ENCODE assay signal across 1 cellular context in the genomic region with DNA sequence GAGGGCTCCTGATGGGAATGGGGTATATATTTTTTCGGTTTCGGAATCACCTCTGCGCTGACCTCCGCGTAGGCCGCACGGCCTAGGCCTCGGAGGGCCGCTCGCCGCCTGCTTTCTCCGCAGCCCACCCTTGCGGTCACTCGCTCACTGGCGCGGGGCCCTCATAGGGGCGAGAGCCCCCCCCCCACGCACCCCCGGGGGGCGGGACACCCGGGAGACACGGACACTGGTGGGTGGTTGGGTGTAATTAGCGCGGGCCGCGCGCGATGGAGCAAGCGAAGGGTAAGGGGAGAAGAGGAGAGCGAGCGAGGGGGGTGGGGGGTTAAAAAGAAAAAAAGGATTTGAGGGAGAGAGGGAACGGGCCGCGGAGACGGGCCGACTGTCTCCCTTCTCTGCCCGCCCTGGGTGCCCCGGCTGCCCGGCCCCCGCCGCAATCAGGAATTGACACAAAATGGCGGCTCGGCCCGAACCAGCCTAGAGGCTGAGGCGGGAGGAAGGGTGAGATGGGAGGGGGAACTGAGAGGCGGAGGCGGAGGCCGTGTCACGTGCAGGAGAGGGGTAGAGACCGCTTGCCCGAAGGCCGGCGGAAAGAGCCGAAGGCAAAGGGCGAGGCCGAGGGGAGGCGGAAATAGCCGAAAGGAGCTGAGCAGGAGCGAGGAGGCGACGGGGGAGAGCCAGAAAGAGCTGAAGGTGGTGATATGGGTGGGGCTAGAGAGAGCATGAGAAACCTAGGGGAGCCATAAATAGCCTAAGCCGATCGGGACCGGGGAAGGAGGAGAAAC.
A peak's percentile ranks its signal among the peaks of the same experiment; 100 is the strongest.
TF ChIP-seq lines count a peak whose summit lies in the region.

No MANE protein-coding gene starts in this region.

TF ChIP-seq in K562, 482 proteins besides CTCF, POLR2A, EP300 and RAD21 (continued from another document and continues in another):
- no peak for TF ChIP-seq PRPF4 (IDR thresholded peaks at IDR 0.05; ENCODE audit: insufficient read depth, low read depth, low read length, poor library complexity, severe bottlenecking)
- TF ChIP-seq HCFC1 (IDR thresholded peaks at IDR 0.05; ENCODE audit: low read depth, low read length), result no peak
- peak; percentile 59 for TF ChIP-seq CCNT2 (IDR thresholded peaks at IDR 0.05; ENCODE audit: borderline replicate concordance, extremely low read depth, insufficient read length, low read depth, low read length)
- TF ChIP-seq ZNF134 (CRISPR knock-in tag; conservative IDR thresholded peaks at IDR 0.05), result 0 out of 2 replicates have a peak, but pooled peaks have one; percentile 13
- TF ChIP-seq FOXA1 (IDR thresholded peaks at IDR 0.05; ENCODE audit: borderline replicate concordance), result no peak
- no peak for TF ChIP-seq ZNF717 (CRISPR knock-in tag; IDR thresholded peaks at IDR 0.05)
- TF ChIP-seq SMARCE1 (IDR thresholded peaks at IDR 0.05), result peak; percentile 14; the same call in 1 of the 2 replicates
- no peak for TF ChIP-seq ZBED1 (IDR thresholded peaks at IDR 0.05)
- no peak for TF ChIP-seq ZNF274 (IDR thresholded peaks at IDR 0.05; ENCODE audit: borderline replicate concordance, low read depth, low read length)
- TF ChIP-seq, protein P1, sequence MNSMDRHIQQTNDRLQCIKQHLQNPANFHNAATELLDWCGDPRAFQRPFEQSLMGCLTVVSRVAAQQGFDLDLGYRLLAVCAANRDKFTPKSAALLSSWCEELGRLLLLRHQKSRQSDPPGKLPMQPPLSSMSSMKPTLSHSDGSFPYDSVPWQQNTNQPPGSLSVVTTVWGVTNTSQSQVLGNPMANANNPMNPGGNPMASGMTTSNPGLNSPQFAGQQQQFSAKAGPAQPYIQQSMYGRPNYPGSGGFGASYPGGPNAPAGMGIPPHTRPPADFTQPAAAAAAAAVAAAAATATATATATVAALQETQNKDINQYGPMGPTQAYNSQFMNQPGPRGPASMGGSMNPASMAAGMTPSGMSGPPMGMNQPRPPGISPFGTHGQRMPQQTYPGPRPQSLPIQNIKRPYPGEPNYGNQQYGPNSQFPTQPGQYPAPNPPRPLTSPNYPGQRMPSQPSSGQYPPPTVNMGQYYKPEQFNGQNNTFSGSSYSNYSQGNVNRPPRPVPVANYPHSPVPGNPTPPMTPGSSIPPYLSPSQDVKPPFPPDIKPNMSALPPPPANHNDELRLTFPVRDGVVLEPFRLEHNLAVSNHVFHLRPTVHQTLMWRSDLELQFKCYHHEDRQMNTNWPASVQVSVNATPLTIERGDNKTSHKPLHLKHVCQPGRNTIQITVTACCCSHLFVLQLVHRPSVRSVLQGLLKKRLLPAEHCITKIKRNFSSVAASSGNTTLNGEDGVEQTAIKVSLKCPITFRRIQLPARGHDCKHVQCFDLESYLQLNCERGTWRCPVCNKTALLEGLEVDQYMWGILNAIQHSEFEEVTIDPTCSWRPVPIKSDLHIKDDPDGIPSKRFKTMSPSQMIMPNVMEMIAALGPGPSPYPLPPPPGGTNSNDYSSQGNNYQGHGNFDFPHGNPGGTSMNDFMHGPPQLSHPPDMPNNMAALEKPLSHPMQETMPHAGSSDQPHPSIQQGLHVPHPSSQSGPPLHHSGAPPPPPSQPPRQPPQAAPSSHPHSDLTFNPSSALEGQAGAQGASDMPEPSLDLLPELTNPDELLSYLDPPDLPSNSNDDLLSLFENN (IDR thresholded peaks at IDR 0.05; ENCODE audit: low read depth in 2 of 2, low read length in 2 of 2), result 0 out of 4 replicates have a peak, but pooled peaks of 1 of the 2 experiments have one; percentile 15
- peak; percentile 90 for TF ChIP-seq BRD9 (IDR thresholded peaks at IDR 0.05; ENCODE audit: low read depth, partially characterized antibody)
- TF ChIP-seq, protein P2, sequence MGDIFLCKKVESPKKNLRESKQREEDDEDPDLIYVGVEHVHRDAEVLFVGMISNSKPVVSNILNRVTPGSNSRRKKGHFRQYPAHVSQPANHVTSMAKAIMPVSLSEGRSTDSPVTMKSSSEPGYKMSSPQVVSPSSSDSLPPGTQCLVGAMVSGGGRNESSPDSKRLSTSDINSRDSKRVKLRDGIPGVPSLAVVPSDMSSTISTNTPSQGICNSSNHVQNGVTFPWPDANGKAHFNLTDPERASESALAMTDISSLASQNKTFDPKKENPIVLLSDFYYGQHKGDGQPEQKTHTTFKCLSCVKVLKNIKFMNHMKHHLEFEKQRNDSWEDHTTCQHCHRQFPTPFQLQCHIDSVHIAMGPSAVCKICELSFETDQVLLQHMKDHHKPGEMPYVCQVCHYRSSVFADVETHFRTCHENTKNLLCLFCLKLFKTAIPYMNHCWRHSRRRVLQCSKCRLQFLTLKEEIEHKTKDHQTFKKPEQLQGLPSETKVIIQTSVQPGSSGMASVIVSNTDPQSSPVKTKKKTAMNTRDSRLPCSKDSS (IDR thresholded peaks at IDR 0.05; ENCODE audit: low read depth, partially characterized antibody), result no peak
- TF ChIP-seq AFF1 (IDR thresholded peaks at IDR 0.05; ENCODE audit: low read depth in 1 of 2, partially characterized antibody in 2 of 2), result peak in 1 of 2 experiments; percentile 12
- TF ChIP-seq MNT (conservative IDR thresholded peaks at IDR 0.05), result peak; percentile 80 to 83
- TF ChIP-seq NCOA1 (IDR thresholded peaks at IDR 0.05; ENCODE audit: low read depth), result no peak
- no peak for TF ChIP-seq NCOA4 (IDR thresholded peaks at IDR 0.05; ENCODE audit: partially characterized antibody)
- TF ChIP-seq PURB (CRISPR knock-in tag; IDR thresholded peaks at IDR 0.05; ENCODE audit: low read depth), result no peak
- TF ChIP-seq, protein P3, sequence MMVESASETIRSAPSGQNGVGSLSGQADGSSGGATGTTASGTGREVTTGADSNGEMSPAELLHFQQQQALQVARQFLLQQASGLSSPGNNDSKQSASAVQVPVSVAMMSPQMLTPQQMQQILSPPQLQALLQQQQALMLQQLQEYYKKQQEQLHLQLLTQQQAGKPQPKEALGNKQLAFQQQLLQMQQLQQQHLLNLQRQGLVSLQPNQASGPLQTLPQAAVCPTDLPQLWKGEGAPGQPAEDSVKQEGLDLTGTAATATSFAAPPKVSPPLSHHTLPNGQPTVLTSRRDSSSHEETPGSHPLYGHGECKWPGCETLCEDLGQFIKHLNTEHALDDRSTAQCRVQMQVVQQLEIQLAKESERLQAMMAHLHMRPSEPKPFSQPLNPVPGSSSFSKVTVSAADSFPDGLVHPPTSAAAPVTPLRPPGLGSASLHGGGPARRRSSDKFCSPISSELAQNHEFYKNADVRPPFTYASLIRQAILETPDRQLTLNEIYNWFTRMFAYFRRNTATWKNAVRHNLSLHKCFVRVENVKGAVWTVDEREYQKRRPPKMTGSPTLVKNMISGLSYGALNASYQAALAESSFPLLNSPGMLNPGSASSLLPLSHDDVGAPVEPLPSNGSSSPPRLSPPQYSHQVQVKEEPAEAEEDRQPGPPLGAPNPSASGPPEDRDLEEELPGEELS (CRISPR knock-in tag; IDR thresholded peaks at IDR 0.05; ENCODE audit: borderline replicate concordance), result peak; percentile 70; the same call in 1 of the 2 replicates
- no peak for TF ChIP-seq HNRNPH1 (optimal IDR thresholded peaks at IDR 0.05; ENCODE audit: low read depth, low read length)
- TF ChIP-seq THRAP3 (IDR thresholded peaks at IDR 0.05; ENCODE audit: borderline replicate concordance), result peak; percentile 64; the same call in 1 of the 2 replicates
- no peak for TF ChIP-seq STAT5B (CRISPR knock-in tag; IDR thresholded peaks at IDR 0.05)
- TF ChIP-seq SNRNP70 (optimal IDR thresholded peaks at IDR 0.05; ENCODE audit: low read depth, low read length), result no peak
- TF ChIP-seq HINFP (tag; conservative IDR thresholded peaks at IDR 0.05; ENCODE audit: low read depth), result no peak
- peak; percentile 80 for TF ChIP-seq CBFA2T2 (conservative IDR thresholded peaks at IDR 0.05)
- 0 out of 2 replicates have a peak, but pooled peaks have one; percentile 13 for TF ChIP-seq ZBTB12 (CRISPR knock-in tag; IDR thresholded peaks at IDR 0.05)
- no peak for TF ChIP-seq PTTG1 (tag; IDR thresholded peaks at IDR 0.05; ENCODE audit: low read depth)
- no peak for TF ChIP-seq SETDB1 (IDR thresholded peaks at IDR 0.05; ENCODE audit: low read length)
- no peak for TF ChIP-seq HNRNPLL (IDR thresholded peaks at IDR 0.05; ENCODE audit: low read depth, low read length, poor library complexity, severe bottlenecking)
- TF ChIP-seq CHD1 (IDR thresholded peaks at IDR 0.05; ENCODE audit: low read length), result peak; percentile 99
- TF ChIP-seq NFYB (IDR thresholded peaks at IDR 0.05; ENCODE audit: extremely low read depth, insufficient read length), result no peak
- peak; percentile 35 for TF ChIP-seq CREM (IDR thresholded peaks at IDR 0.05; ENCODE audit: low read depth)
- no peak for TF ChIP-seq ZNF12 (CRISPR knock-in tag; IDR thresholded peaks at IDR 0.05)
- TF ChIP-seq MTA1 (IDR thresholded peaks at IDR 0.05; ENCODE audit: borderline replicate concordance), result peak; percentile 81
- no peak for TF ChIP-seq HDAC3 (IDR thresholded peaks at IDR 0.05; ENCODE audit: borderline replicate concordance, partially characterized antibody)
- no peak for TF ChIP-seq ZNF695 (CRISPR knock-in tag; IDR thresholded peaks at IDR 0.05)
- TF ChIP-seq, protein P4, sequence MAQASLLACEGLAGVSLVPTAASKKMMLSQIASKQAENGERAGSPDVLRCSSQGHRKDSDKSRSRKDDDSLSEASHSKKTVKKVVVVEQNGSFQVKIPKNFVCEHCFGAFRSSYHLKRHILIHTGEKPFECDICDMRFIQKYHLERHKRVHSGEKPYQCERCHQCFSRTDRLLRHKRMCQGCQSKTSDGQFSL (CRISPR knock-in tag; IDR thresholded peaks at IDR 0.05), result peak; percentile 90
- TF ChIP-seq, protein P4 (tag; IDR thresholded peaks at IDR 0.05), result no peak; a peak in 1 of 4 replicates
- TF ChIP-seq TRIM24 (IDR thresholded peaks at IDR 0.05), result no peak
- TF ChIP-seq ZNF436 (CRISPR knock-in tag; IDR thresholded peaks at IDR 0.05), result no peak
- TF ChIP-seq HDAC8 (tag; IDR thresholded peaks at IDR 0.05), result peak; percentile 47; the same call in 1 of the 2 replicates
- TF ChIP-seq SMAD4 (CRISPR knock-in tag; conservative IDR thresholded peaks at IDR 0.05), result peak; percentile 74
- TF ChIP-seq ZNF785 (CRISPR knock-in tag; IDR thresholded peaks at IDR 0.05), result no peak
- TF ChIP-seq SMARCC2 (IDR thresholded peaks at IDR 0.05; ENCODE audit: low read depth), result no peak
- no peak for TF ChIP-seq HSF4 (CRISPR knock-in tag; IDR thresholded peaks at IDR 0.05; ENCODE audit: borderline replicate concordance)
- TF ChIP-seq MCM2 (IDR thresholded peaks at IDR 0.05; ENCODE audit: low read depth), result no peak
